In genomic region chr1:202151045-202151444, GRCh38 we compare ENCODE assay signal across 1 cellular context.
TF ChIP-seq lines count a peak whose summit lies in the region.

No MANE protein-coding gene starts in this region.

TF ChIP-seq in H1, 55 proteins besides CTCF, POLR2A, EP300 and RAD21:
- no peak for TF ChIP-seq HDAC2 (IDR thresholded peaks at IDR 0.05; ENCODE audit: borderline replicate concordance in 1 of 2, low read depth in 2 of 2, low read length in 2 of 2)
- TF ChIP-seq CHD7 (IDR thresholded peaks at IDR 0.05; ENCODE audit: insufficient replicate concordance, low read length) = no peak
- TF ChIP-seq EZH2 (IDR thresholded peaks at IDR 0.05; ENCODE audit: low read depth, low read length, severe bottlenecking) = no peak
- no peak for TF ChIP-seq MAX (IDR thresholded peaks at IDR 0.05)
- TF ChIP-seq RFX5 (IDR thresholded peaks at IDR 0.05; ENCODE audit: borderline replicate concordance, low read depth, low read length) = no peak
- TF ChIP-seq JUND (IDR thresholded peaks at IDR 0.05; ENCODE audit: low read length) = no peak
- no peak for TF ChIP-seq BRCA1 (IDR thresholded peaks at IDR 0.05; ENCODE audit: low read depth, low read length)
- TF ChIP-seq SIN3A (conservative IDR thresholded peaks at IDR 0.05 in 1 of 2, IDR thresholded peaks at IDR 0.05 in 1 of 2; ENCODE audit: low read depth in 1 of 2, low read length in 2 of 2) = no peak
- TF ChIP-seq EGR1 (IDR thresholded peaks at IDR 0.05; ENCODE audit: borderline replicate concordance, low read depth, low read length) = no peak
